In genomic region chr12:89789862-89790261, GRCh38 we compare ENCODE assay signal across 8 cellular contexts.
A peak's percentile ranks its signal among the peaks of the same experiment; 100 is the strongest.
DNase-seq lines count a peak whose midpoint lies in the region; ATAC-seq, FAIRE-seq and TF ChIP-seq lines count a peak whose summit lies in the region.

No MANE protein-coding gene starts in this region.

- no peaks in the 10 kb centered on the region for H3K27me3 ChIP-seq in ovary

- H3K4me1 ChIP-seq in ovary (ENCODE audit: insufficient read depth) = no peaks in the 10 kb centered on the region

- intact Hi-C loops in left cardiac atrium (cut with DNase I) (no loop called here), ovary (cut with DNase I) (no loop called here)

- TF ChIP-seq EP300 in ovary (IDR thresholded peaks at IDR 0.05) = no peak

- DNase-seq in GM10248 (ENCODE audit: extremely low spot score) = peak; percentile 30
- peak; percentile 78 to 80 for DNase-seq in Kasumi-1 (lab: John Stamatoyannopoulos, UW)
- DNase-seq in left cardiac atrium = no peak
- no peak for DNase-seq in SW480 (ENCODE audit: low spot score)
- no peak for DNase-seq in NCI-H526 treated with DMSO at 0.1 percent for 48 hours (lab: John Stamatoyannopoulos, UW)
- DNase-seq in ovary = no peak
- DNase-seq in D721Med (ENCODE audit: insufficient read length, low spot score) = no peak

- no peak overlapping the region for H3K27ac ChIP-seq in ovary

- ATAC-seq in GM21717 (IDR thresholded peaks at IDR 0.05; ENCODE audit: unreplicated experiment) (peak; percentile 88), left cardiac atrium (peak; percentile 38 to 53)

- no peak overlapping the region for H3K4me3 ChIP-seq in ovary

- CTCF ChIA-PET in GM10248 (lab: Yijun Ruan, JAX) = no interaction called here

- no peak for FAIRE-seq in D721Med (lab: Jason Lieb, UNC)

- H3K9me3 ChIP-seq in ovary = peaks cover 0 to 4% of the 10 kb centered on the region in 2 donors

- 11 to 28% (median 22%) methylated on average over 1 of the region's 1 CpG for WGBS in ovary, 3 donors

- TF ChIP-seq POLR2A in ovary (IDR thresholded peaks at IDR 0.05) = no peak

- TF ChIP-seq CTCF in GM10248 (IDR thresholded peaks at IDR 0.05; ENCODE audit: control extremely low read depth, extremely low read depth, low read depth, missing control alignments) (no peak), ovary (IDR thresholded peaks at IDR 0.05) (no peak), D721Med (IDR thresholded peaks at IDR 0.05; ENCODE audit: insufficient read depth, missing control alignments) (no peak)

- H3K36me3 ChIP-seq in ovary = no peaks in the 10 kb centered on the region

- POLR2A ChIA-PET in GM10248 (lab: Yijun Ruan, JAX) = no interaction called here

Comparison
In these comparisons a context has a peak if more than half of its experiments do, and no peak if none do; other contexts are left out.
1. DNase-seq: peak in GM10248 (single experiment) and Kasumi-1 (2 of 2); none in left cardiac atrium (single experiment), SW480 (single experiment), NCI-H526 treated with DMSO at 0.1 percent for 48 hours (single experiment), ovary (0 of 5) and D721Med (single experiment).